25 cellular contexts compared by ENCODE assay signal in genomic region chr12:41636658-41637057, GRCh38.
"Had no signal": no experiment of that assay in that cellular context is flagged by ENCODE, and none has a peak within 500 bp of the region (broad histone marks: within the 10 kb centered on the region; RNA-seq: fewer than 3 reads in every experiment).

No MANE protein-coding gene starts in this region.

- H3K4me2 ChIP-seq: SK-N-SH had no signal

- H3K27ac Mint-ChIP-seq: activated CD4-positive, alpha-beta memory T cell treated with anti-CD3 and anti-CD28 coated beads, Interleukin-2, amount 10 ng/mL, durations not matched to agents 7 days and 5 days; activated CD4-positive, alpha-beta T cell treated with anti-CD3 and anti-CD28 coated beads for 36 hours; activated naive CD4-positive, alpha-beta T cell treated with anti-CD3 and anti-CD28 coated beads for 36 hours; activated naive CD8-positive, alpha-beta T cell; activated T-helper 17 cell treated with anti-CD3 and anti-CD28 coated beads, Interleukin-2, amount 50 U/mL, for 72 hours had no signal

- H3K4me3 Mint-ChIP-seq: activated CD4-positive, alpha-beta memory T cell treated with anti-CD3 and anti-CD28 coated beads, Interleukin-2, amount 10 ng/mL, durations not matched to agents 7 days and 5 days; activated CD4-positive, alpha-beta T cell treated with anti-CD3 and anti-CD28 coated beads for 36 hours; activated naive CD4-positive, alpha-beta T cell treated with anti-CD3 and anti-CD28 coated beads for 36 hours; activated naive CD8-positive, alpha-beta T cell; activated T-helper 17 cell treated with anti-CD3 and anti-CD28 coated beads, Interleukin-2, amount 50 U/mL, for 72 hours had no signal

- H3K27me3 ChIP-seq: Peyer's patch, SJCRH30 had no signal

- H3K9me3 Mint-ChIP-seq: activated CD4-positive, alpha-beta memory T cell treated with anti-CD3 and anti-CD28 coated beads, Interleukin-2, amount 10 ng/mL, durations not matched to agents 7 days and 5 days; activated T-helper 17 cell treated with anti-CD3 and anti-CD28 coated beads, Interleukin-2, amount 50 U/mL, for 72 hours had no signal

- H3K4me1 Mint-ChIP-seq: activated CD4-positive, alpha-beta memory T cell treated with anti-CD3 and anti-CD28 coated beads, Interleukin-2, amount 10 ng/mL, durations not matched to agents 7 days and 5 days; activated CD4-positive, alpha-beta T cell treated with anti-CD3 and anti-CD28 coated beads for 36 hours; activated T-helper 17 cell treated with anti-CD3 and anti-CD28 coated beads, Interleukin-2, amount 50 U/mL, for 72 hours had no signal

- H3K9me3 ChIP-seq: Peyer's patch, SJCRH30, SK-N-SH had no signal

- H3K36me3 Mint-ChIP-seq: activated naive CD8-positive, alpha-beta T cell had no signal

- H3K9ac ChIP-seq: SK-N-SH had no signal

- H3K27ac ChIP-seq: Peyer's patch, RWPE1, SJCRH30, WERI-Rb-1 had no signal

- H3K27me3 Mint-ChIP-seq: activated CD4-positive, alpha-beta memory T cell treated with anti-CD3 and anti-CD28 coated beads, Interleukin-2, amount 10 ng/mL, durations not matched to agents 7 days and 5 days; activated CD4-positive, alpha-beta T cell treated with anti-CD3 and anti-CD28 coated beads for 36 hours; activated naive CD8-positive, alpha-beta T cell; activated T-helper 17 cell treated with anti-CD3 and anti-CD28 coated beads, Interleukin-2, amount 50 U/mL, for 72 hours had no signal

- ATAC-seq: activated CD4-positive, alpha-beta T cell treated with anti-CD3 and anti-CD28 coated beads for 36 hours; activated T-helper 17 cell treated with anti-CD3 and anti-CD28 coated beads, Interleukin-2, amount 50 U/mL, for 72 hours had no signal

- H3K4me1 ChIP-seq: Peyer's patch, SJCRH30 had no signal

- DNase-seq: activated CD4-positive, alpha-beta memory T cell treated with anti-CD3 and anti-CD28 coated beads, Interleukin-2, amount 10 ng/mL, durations not matched to agents 7 days and 5 days; activated CD4-positive, alpha-beta T cell treated with anti-CD3 and anti-CD28 coated beads for 36 hours; activated CD4-positive, alpha-beta T cell treated with anti-CD3 and anti-CD28 coated beads, Interleukin-2, amount 50 U/mL, for 1 hour; activated gamma-delta T cell; activated naive CD4-positive, alpha-beta T cell treated with anti-CD3 and anti-CD28 coated beads for 36 hours; activated T-cell treated with anti-CD3 and anti-CD28 coated beads for 4 hours; activated T-cell treated with anti-CD3 and anti-CD28 coated beads, Interleukin-2, amount 50 U/mL, for 48 hours; caudate nucleus; Kasumi-1; KBM-7; NCI-H1048; NCI-H146; NCI-H2081 treated with DMSO at 0.1 percent for 48 hours; NCI-H510A treated with DMSO at 0.1 percent for 48 hours; NCI-H69; NK-92 treated with Interleukin-12 subunit alpha and Interleukin-12 subunit beta, amount 100 ng/mL, for 24 hours; Peyer's patch; Right ventricle myocardium superior; SJCRH30; SK-N-SH; T-helper 1 cell; WERI-Rb-1 had no signal

- H3K36me3 ChIP-seq: Peyer's patch, SJCRH30, WERI-Rb-1 had no signal

- H3K4me3 ChIP-seq: Peyer's patch, SJCRH30 had no signal
